Comparison of ENCODE assay signal across 8 cellular contexts in genomic region chr14:89303452-89304435, GRCh38.
DNase-seq lines count a peak whose midpoint lies in the region; ATAC-seq and TF ChIP-seq lines count a peak whose summit lies in the region.

No MANE protein-coding gene starts in this region.

- peaks cover 51% of the 10 kb centered on the region for H3K4me1 Mint-ChIP-seq in memory B cell

- H3K9me3 Mint-ChIP-seq in memory B cell: no peaks in the 10 kb centered on the region

- H3K27ac Mint-ChIP-seq in memory B cell: peak overlapping the region; percentile 100

- H3K36me3 ChIP-seq in thoracic aorta: no peaks in the 10 kb centered on the region

- no peaks in the 10 kb centered on the region for H3K9me3 ChIP-seq in thoracic aorta

- intact Hi-C loops in dorsolateral prefrontal cortex (cut with DNase I): loop anchor here in 1 of 2 donors (10.0 kb wide), 1 partner anchor 111 kb away; the partner anchor contains the start of gene FOXN3

- peak; percentile 65 for DNase-seq in GM13976 (ENCODE audit: low spot score)
- peak; percentile 89 for DNase-seq in KBM-7
- peak; percentile 86 for DNase-seq in SIG-M5 treated with dmso at 0.1 percent for 504 hours (lab: John Stamatoyannopoulos, UW; ENCODE audit: unreplicated experiment)
- DNase-seq in dorsolateral prefrontal cortex: peak in 4 of 10 donors; percentile 46 to 60 (median 50)
- peak; percentile 68 to 72 for DNase-seq in memory B cell (ENCODE audit: low spot score in 2 of 2)
- peak; percentile 28 for DNase-seq in thoracic aorta (ENCODE audit: low spot score)
- DNase-seq in NCI-H526 treated with DMSO at 0.1 percent for 48 hours (lab: John Stamatoyannopoulos, UW): no peak

- no peaks in the 10 kb centered on the region for H3K27me3 Mint-ChIP-seq in memory B cell

- H3K4me3 Mint-ChIP-seq in memory B cell: peak overlapping the region; percentile 90

- H3K4me1 ChIP-seq in thoracic aorta (ENCODE audit: control insufficient read depth in 1 of 2, low read depth in 2 of 2): peaks cover 27 to 47% of the 10 kb centered on the region in 2 donors

- H3K27ac ChIP-seq in dorsolateral prefrontal cortex (peak overlapping the region; percentile 32 to 97 (median 87)), thoracic aorta (peak overlapping the region; percentile 87 to 89)

- in situ Hi-C loops in GM13976 (cut with MboI; ENCODE audit: low sequenced_read_pairs, unreplicated experiment) (no loop called here), KBM-7 (cut with MboI; ENCODE audit: low pct_unique_long_range_greater_than_20kb, low sequenced_read_pairs) (no loop called here)

- H3K27me3 ChIP-seq in dorsolateral prefrontal cortex (no peaks in the 10 kb centered on the region), thoracic aorta (replicated peaks; ENCODE audit: insufficient read depth) (no peaks in the 10 kb centered on the region)

- ATAC-seq in GM21825 (IDR thresholded peaks at IDR 0.05; ENCODE audit: unreplicated experiment): peak; percentile 69
- ATAC-seq in memory B cell (ENCODE audit: low read depth): peak; percentile 72
- ATAC-seq in thoracic aorta (ENCODE audit: insufficient number of reproducible peaks, low FRiP score, low read depth): peak; percentile 84

- TF ChIP-seq CTCF in GM13976 (IDR thresholded peaks at IDR 0.05; ENCODE audit: borderline replicate concordance, control extremely low read depth, extremely low read depth, insufficient read depth, missing control alignments) (no peak), dorsolateral prefrontal cortex (IDR thresholded peaks at IDR 0.05 in 54 of 56, conservative IDR thresholded peaks at IDR 0.05 in 2 of 56; ENCODE audit: low read depth in 1 of 56, partially characterized antibody in 56 of 56) (peak in 1 of 56 donors; percentile 4), thoracic aorta (IDR thresholded peaks at IDR 0.05) (no peak)

- H3K4me3 ChIP-seq in dorsolateral prefrontal cortex (peak overlapping the region in 45 of 59 donors; percentile 0 to 50 (median 24)), thoracic aorta (peak overlapping the region; percentile 57)

- peaks cover 10% of the 10 kb centered on the region for H3K36me3 Mint-ChIP-seq in memory B cell
